9 cellular contexts compared by ENCODE assay signal in genomic region chr2:20635698-20636584, GRCh38. TPM values are rescaled to one million over a fixed set of nuclear protein-coding genes. Genes with fewer than 3 reads are reported as not detected.
DNase-seq lines count a peak whose midpoint lies in the region; ATAC-seq and TF ChIP-seq lines count a peak whose summit lies in the region.
"Had no signal": no experiment of that assay in that cellular context is flagged by ENCODE, and none has a peak within 500 bp of the region (broad histone marks: within the 10 kb centered on the region; RNA-seq: fewer than 3 reads in every experiment).

No MANE protein-coding gene starts in this region.

- peak; percentile 79 for ATAC-seq in GM19043 (IDR thresholded peaks at IDR 0.05; ENCODE audit: low read depth, unreplicated experiment)
- peak; percentile 68 for ATAC-seq in HG03378 (IDR thresholded peaks at IDR 0.05; ENCODE audit: unreplicated experiment)
- ATAC-seq in upper lobe of right lung = peak; percentile 85

- H3K4me1 ChIP-seq in upper lobe of right lung = peaks cover 24% of the 10 kb centered on the region

- no peaks in the 10 kb centered on the region for H3K9me3 Mint-ChIP-seq in activated T-cell treated with anti-CD3 and anti-CD28 coated beads, Interleukin-2, amount 50 U/mL, for 24 hours
- H3K9me3 Mint-ChIP-seq: IgD-negative memory B cell had no signal

- peak; percentile 99 for TF ChIP-seq RAD21 in neural cell (conservative IDR thresholded peaks at IDR 0.05)

- H3K27me3 ChIP-seq in neural cell (ENCODE audit: insufficient read depth, low read depth, low read length) (no peaks in the 10 kb centered on the region), upper lobe of right lung (no peaks in the 10 kb centered on the region)

- no peaks in the 10 kb centered on the region for H3K27me3 Mint-ChIP-seq in activated T-cell treated with anti-CD3 and anti-CD28 coated beads, Interleukin-2, amount 50 U/mL, for 24 hours
- H3K27me3 Mint-ChIP-seq: IgD-negative memory B cell had no signal

- H3K36me3 Mint-ChIP-seq in activated T-cell treated with anti-CD3 and anti-CD28 coated beads, Interleukin-2, amount 50 U/mL, for 24 hours (ENCODE audit: low read depth) = peaks cover 43% of the 10 kb centered on the region

- TF ChIP-seq CTCF in foreskin fibroblast (IDR thresholded peaks at IDR 0.05; ENCODE audit: low read depth, low read length) (peak; percentile 94), neural cell (IDR thresholded peaks at IDR 0.05; ENCODE audit: poor library complexity, severe bottlenecking) (peak; percentile 98), upper lobe of right lung (IDR thresholded peaks at IDR 0.05) (peak; percentile 89)

- no peak overlapping the region for H3K27ac Mint-ChIP-seq in activated T-cell treated with anti-CD3 and anti-CD28 coated beads, Interleukin-2, amount 50 U/mL, for 24 hours
- H3K27ac Mint-ChIP-seq: IgD-negative memory B cell had no signal

- H3K9me2 ChIP-seq in neural cell (ENCODE audit: insufficient read depth, low read length) = no peaks in the 10 kb centered on the region

- H3K4me1 Mint-ChIP-seq in activated T-cell treated with anti-CD3 and anti-CD28 coated beads, Interleukin-2, amount 50 U/mL, for 24 hours (ENCODE audit: low read depth) = peaks cover 2% of the 10 kb centered on the region

- H3K36me3 ChIP-seq in neural cell (ENCODE audit: insufficient read depth, low read length) (no peaks in the 10 kb centered on the region), upper lobe of right lung (peaks cover 30% of the 10 kb centered on the region)

- DNase-seq in C1 segment of cervical spinal cord (lab: John Stamatoyannopoulos, UW) = peak; percentile 9 to 87 (median 71)
- DNase-seq in NCI-H748 (lab: John Stamatoyannopoulos, UW; ENCODE audit: unreplicated experiment) = peak; percentile 83
- peak; percentile 63 for DNase-seq in activated T-cell treated with anti-CD3 and anti-CD28 coated beads, Interleukin-2, amount 50 U/mL, for 24 hours
- peak; percentile 79 to 96 for DNase-seq in foreskin fibroblast
- DNase-seq in upper lobe of right lung = peak; percentile 90

- H3F3A ChIP-seq in neural cell (ENCODE audit: insufficient read depth, low read length, poor library complexity, severe bottlenecking) = no peaks in the 10 kb centered on the region

- H3K9ac ChIP-seq in neural cell (ENCODE audit: low read length) = peak overlapping the region; percentile 68

- intact Hi-C loops in upper lobe of right lung (cut with DNase I) = loop anchor here (10.0 kb wide), 1 partner anchor 191 kb away; the partner anchor contains the start of gene RHOB

- H3K9me3 ChIP-seq in neural cell (ENCODE audit: low read length) (no peaks in the 10 kb centered on the region), upper lobe of right lung (no peaks in the 10 kb centered on the region)

- H2AFZ ChIP-seq in neural cell (ENCODE audit: low read depth, low read length) = peak overlapping the region; percentile 98

- H4K20me1 ChIP-seq in neural cell (ENCODE audit: insufficient read depth) = no peaks in the 10 kb centered on the region

- peak overlapping the region; percentile 74 for H3K27ac ChIP-seq in neural cell (ENCODE audit: low read length)
- H3K27ac ChIP-seq in upper lobe of right lung = peak overlapping the region; percentile 70

- H3K4me3 ChIP-seq in foreskin fibroblast (ENCODE audit: low read depth in 1 of 2, low read length in 2 of 2) (no peak overlapping the region), neural cell (ENCODE audit: low read length) (no peak overlapping the region), upper lobe of right lung (no peak overlapping the region)

- H3K4me2 ChIP-seq in neural cell (ENCODE audit: low read length) = no peak overlapping the region

- no peak overlapping the region for H3K4me3 Mint-ChIP-seq in activated T-cell treated with anti-CD3 and anti-CD28 coated beads, Interleukin-2, amount 50 U/mL, for 24 hours
- H3K4me3 Mint-ChIP-seq: IgD-negative memory B cell had no signal

- no peaks in the 10 kb centered on the region for H3K79me2 ChIP-seq in neural cell (replicated peaks; ENCODE audit: insufficient read depth, low read length)

- peak; percentile 22 for TF ChIP-seq EP300 in neural cell (conservative IDR thresholded peaks at IDR 0.05; ENCODE audit: poor library complexity, severe bottlenecking)

TF ChIP-seq in neural cell, 6 proteins besides CTCF, POLR2A, EP300 and RAD21:
- no peak for TF ChIP-seq TAF1 (IDR thresholded peaks at IDR 0.05; ENCODE audit: low read depth)
- TF ChIP-seq SMC3 (conservative IDR thresholded peaks at IDR 0.05; ENCODE audit: poor library complexity) = peak; percentile 99
- TF ChIP-seq REST (IDR thresholded peaks at IDR 0.05; ENCODE audit: borderline replicate concordance) = no peak
- TF ChIP-seq MXI1 (conservative IDR thresholded peaks at IDR 0.05; ENCODE audit: poor library complexity, severe bottlenecking) = peak; percentile 30
- TF ChIP-seq EZH2 (IDR thresholded peaks at IDR 0.05; ENCODE audit: borderline replicate concordance, insufficient read depth, low read length, poor library complexity, severe bottlenecking) = no peak
- peak; percentile 64 for TF ChIP-seq POLR2AphosphoS5 (IDR thresholded peaks at IDR 0.05)

RNA-seq across cellular contexts. Expression of gene HS1BP3, which starts 15.0 kb away (rescaled TPM):
- 8.9 and 12.1 TPM in 2 replicates for polyA plus RNA-seq in neural cell
- 13.1 and 16.2 TPM in 2 replicates for polyA minus RNA-seq in neural cell
- 35.8 TPM for total RNA-seq in upper lobe of right lung

RNA-seq across cellular contexts. Expression of gene GDF7, which starts 31.0 kb away (rescaled TPM):
- 0.38 and 0.62 TPM in 2 replicates for polyA plus RNA-seq in neural cell
- 0.73 and 1.0 TPM in 2 replicates for polyA minus RNA-seq in neural cell
- 0.72 TPM for total RNA-seq in upper lobe of right lung
